In genomic region chr6:154847318-154847717, GRCh38 we compare ENCODE assay signal across 19 cellular contexts.
"Had no signal": no experiment of that assay in that cellular context is flagged by ENCODE, and none has a peak within 500 bp of the region (broad histone marks: within the 10 kb centered on the region; RNA-seq: fewer than 3 reads in every experiment).

No MANE protein-coding gene starts in this region.

- ATAC-seq: activated CD4-positive, CD25-positive, alpha-beta regulatory T cell treated with anti-CD3 and anti-CD28 coated beads, Interleukin-2, amount 50 U/mL, for 24 hours; body of pancreas; left ventricle myocardium superior; pancreas had no signal

- DNase-seq: activated CD4-positive, alpha-beta T cell treated with anti-CD3 and anti-CD28 coated beads, Interleukin-2, amount 50 U/mL, for 1 hour; activated CD8-positive, alpha-beta memory T cell treated with anti-CD3 and anti-CD28 coated beads for 24 hours; activated CD8-positive, alpha-beta memory T cell treated with anti-CD3 and anti-CD28 coated beads, Interleukin-2, amount 50 U/mL, for 48 hours; activated gamma-delta T cell; amygdala; body of pancreas; central memory CD4-positive, alpha-beta T cell; dorsolateral prefrontal cortex; immature natural killer cell; left ventricle myocardium superior; pancreas; stimulated activated CD4-positive, alpha-beta T cell treated with anti-CD3 and anti-CD28 coated beads, Interleukin-1b, Interleukin-23, amount 100 ng/mL, for 48 hours; stimulated activated CD8-positive, alpha-beta memory T cell treated with anti-CD3 and anti-CD28 coated beads, Interleukin-4, amount 100 ng/mL, for 48 hours; stimulated activated naive CD4-positive, alpha-beta T cell; T1000; thyroid gland had no signal

- H3K4me3 ChIP-seq: body of pancreas, dorsolateral prefrontal cortex, pancreas, thyroid gland had no signal

- H3K9me3 Mint-ChIP-seq: activated naive CD4-positive, alpha-beta T cell treated with anti-CD3 and anti-CD28 coated beads, Interleukin-2, amount 50 U/mL, for 24 hours; immature natural killer cell had no signal

- H3K4me3 Mint-ChIP-seq: activated naive CD4-positive, alpha-beta T cell treated with anti-CD3 and anti-CD28 coated beads, Interleukin-2, amount 50 U/mL, for 24 hours; immature natural killer cell had no signal

- H3K27me3 ChIP-seq: body of pancreas, dorsolateral prefrontal cortex, pancreas, thyroid gland had no signal

- H3K9me3 ChIP-seq: body of pancreas, pancreas, thyroid gland had no signal

- H3K27me3 Mint-ChIP-seq: activated naive CD4-positive, alpha-beta T cell treated with anti-CD3 and anti-CD28 coated beads, Interleukin-2, amount 50 U/mL, for 24 hours had no signal

- FAIRE-seq: colon, pancreas had no signal

- H3K36me3 ChIP-seq: pancreas, thyroid gland had no signal

- H3K27ac ChIP-seq: body of pancreas, dorsolateral prefrontal cortex, pancreas had no signal

- H3K27ac Mint-ChIP-seq: activated naive CD4-positive, alpha-beta T cell treated with anti-CD3 and anti-CD28 coated beads, Interleukin-2, amount 50 U/mL, for 24 hours; immature natural killer cell had no signal
